In the genomic region with DNA sequence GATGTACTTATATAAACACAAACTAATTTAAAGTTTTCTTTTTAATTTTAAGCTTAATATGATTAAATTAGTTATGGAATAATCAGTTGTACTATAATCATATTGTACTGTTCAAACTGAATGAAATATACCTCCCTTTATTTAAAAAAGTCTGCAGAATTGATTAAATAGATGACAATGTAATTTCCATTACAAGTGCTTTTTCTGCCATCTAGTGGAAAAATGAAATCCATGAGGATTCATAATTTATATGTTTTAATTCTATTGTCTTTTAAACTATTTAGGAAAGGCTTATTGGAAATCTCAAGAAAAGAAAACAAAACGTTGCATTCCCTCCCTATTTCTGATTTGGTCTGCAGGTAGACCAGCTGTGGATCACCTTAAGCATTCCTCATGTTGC, we compare ENCODE assay signal across 11 cellular contexts. TPM values are rescaled to one million over a fixed set of nuclear protein-coding genes. Genes with fewer than 3 reads are reported as not detected.
A peak's percentile ranks its signal among the peaks of the same experiment; 100 is the strongest.
DNase-seq lines count a peak whose midpoint lies in the region; ATAC-seq and TF ChIP-seq lines count a peak whose summit lies in the region.
"Had no signal": no experiment of that assay in that cellular context is flagged by ENCODE, and none has a peak within 500 bp of the region (broad histone marks: within the 10 kb centered on the region; RNA-seq: fewer than 3 reads in every experiment).

No MANE protein-coding gene starts in this region.

- peaks cover 48% of the 10 kb centered on the region for H3K27me3 Mint-ChIP-seq in MCF 10A (ENCODE audit: insufficient read depth, unreplicated experiment)

- no peaks in the 10 kb centered on the region for H3K36me3 Mint-ChIP-seq in MCF 10A (ENCODE audit: insufficient read depth, unreplicated experiment)

- POLR2A ChIA-PET in MCF 10A (lab: Yijun Ruan, JAX), result no interaction called here

- no peak overlapping the region for H3K27ac Mint-ChIP-seq in MCF 10A (ENCODE audit: low read depth, unreplicated experiment)
- H3K27ac Mint-ChIP-seq: activated CD4-positive, alpha-beta T cell treated with anti-CD3 and anti-CD28 coated beads, Interleukin-2, amount 10 ng/mL, durations not matched to agents 24 days and 14 days had no signal

- CTCF ChIA-PET in MCF 10A (lab: Yijun Ruan, JAX), result interaction anchor here (0.6 to 2.1 kb wide), 13 partner anchors 9 to 1738 kb away, joined by 3 to 10 read pairs (median 4); no protein-coding TSS in a partner anchor

- H3K9me3 ChIP-seq in breast epithelium (peaks cover 8 to 9% of the 10 kb centered on the region in 2 donors), upper lobe of left lung (no peaks in the 10 kb centered on the region)

- DNase-seq in MCF 10A (ENCODE audit: unreplicated experiment) (peak; percentile 13), breast epithelium (ENCODE audit: low spot score in 2 of 2) (no peak), RKO (ENCODE audit: low spot score) (peak; percentile 43), fibroblast of mammary gland (ENCODE audit: low read depth) (peak; percentile 24), superior temporal gyrus (ENCODE audit: extremely low spot score) (peak; percentile 53), NCI-H2029 treated with DMSO at 0.1 percent for 48 hours (lab: John Stamatoyannopoulos, UW) (no peak), upper lobe of left lung (no peak)
- DNase-seq: activated CD4-positive, alpha-beta T cell treated with anti-CD3 and anti-CD28 coated beads, Interleukin-2, amount 10 ng/mL, durations not matched to agents 24 days and 14 days; NCI-H446 treated with DMSO at 0.1 percent for 48 hours had no signal

- H3K4me1 Mint-ChIP-seq in MCF 10A (ENCODE audit: insufficient read depth, unreplicated experiment), result no peaks in the 10 kb centered on the region
- H3K4me1 Mint-ChIP-seq: activated CD4-positive, alpha-beta T cell treated with anti-CD3 and anti-CD28 coated beads, Interleukin-2, amount 10 ng/mL, durations not matched to agents 24 days and 14 days; central memory CD8-positive, alpha-beta T cell had no signal

- TF ChIP-seq CTCF in MCF 10A (IDR thresholded peaks at IDR 0.05; ENCODE audit: unreplicated experiment), result peak; percentile 42
- TF ChIP-seq CTCF in breast epithelium (IDR thresholded peaks at IDR 0.05), result peak in 1 of 3 donors; percentile 10
- TF ChIP-seq CTCF in fibroblast of mammary gland (conservative IDR thresholded peaks at IDR 0.05; ENCODE audit: control insufficient read depth, insufficient read depth, low read depth, low read length), result peak; percentile 37
- no peak for TF ChIP-seq CTCF in upper lobe of left lung (IDR thresholded peaks at IDR 0.05)

- no peaks in the 10 kb centered on the region for H3K36me3 ChIP-seq in breast epithelium
- no peaks in the 10 kb centered on the region for H3K36me3 ChIP-seq in upper lobe of left lung

- no TSS peak for BruUV-seq in MCF 10A (replicated peaks; lab: Mats Ljungman, UMichigan)

- no peak overlapping the region for H3K4me3 Mint-ChIP-seq in MCF 10A (ENCODE audit: unreplicated experiment)
- H3K4me3 Mint-ChIP-seq: activated CD4-positive, alpha-beta T cell treated with anti-CD3 and anti-CD28 coated beads, Interleukin-2, amount 10 ng/mL, durations not matched to agents 24 days and 14 days; central memory CD8-positive, alpha-beta T cell had no signal

- H3K4me1 ChIP-seq in breast epithelium, result no peaks in the 10 kb centered on the region
- H3K4me1 ChIP-seq in upper lobe of left lung, result no peaks in the 10 kb centered on the region

- no peak for ATAC-seq in GM19467 (IDR thresholded peaks at IDR 0.05; ENCODE audit: unreplicated experiment)
- ATAC-seq in upper lobe of left lung (ENCODE audit: low FRiP score in 2 of 2), result no peak

- WGBS in upper lobe of left lung, 2 donors, result 4 to 6% methylated on average over 1 of the region's 1 CpG

- H3K27me3 ChIP-seq in breast epithelium, result no peaks in the 10 kb centered on the region
- no peaks in the 10 kb centered on the region for H3K27me3 ChIP-seq in upper lobe of left lung

- no peak overlapping the region for H3K4me3 ChIP-seq in breast epithelium
- no peak overlapping the region for H3K4me3 ChIP-seq in fibroblast of mammary gland (ENCODE audit: control insufficient read depth, low read depth, low read length)
- H3K4me3 ChIP-seq in upper lobe of left lung, result no peak overlapping the region

- intact Hi-C loops in MCF 10A (cut with micrococcal nuclease), result loop anchor here (1.0 to 5.0 kb wide), 2 partner anchors 53 to 1734 kb away; no protein-coding TSS in a partner anchor
- intact Hi-C loops in breast epithelium (cut with DNase I; ENCODE audit: low total_unique reads), result no loop called here

- TF ChIP-seq EP300 in upper lobe of left lung (IDR thresholded peaks at IDR 0.05), result no peak

- TF ChIP-seq POLR2A in breast epithelium (IDR thresholded peaks at IDR 0.05) (no peak), upper lobe of left lung (IDR thresholded peaks at IDR 0.05) (no peak)

- H3K9me3 Mint-ChIP-seq in MCF 10A (ENCODE audit: unreplicated experiment), result no peaks in the 10 kb centered on the region
- H3K9me3 Mint-ChIP-seq: activated CD4-positive, alpha-beta T cell treated with anti-CD3 and anti-CD28 coated beads, Interleukin-2, amount 10 ng/mL, durations not matched to agents 24 days and 14 days; central memory CD8-positive, alpha-beta T cell had no signal

- H3K27ac ChIP-seq in breast epithelium, result no peak overlapping the region
- no peak overlapping the region for H3K27ac ChIP-seq in upper lobe of left lung

RNA-seq across cellular contexts. Expression of gene MZT1, which starts 30.8 kb away (rescaled TPM):
- total RNA-seq in MCF 10A (2022) (25.4 and 28.4 TPM in 2 replicates), breast epithelium (10 to 100 TPM in 1 of 3 donors, 1 to 10 TPM in 2; 5.6 to 10.1 (median 7.9) TPM), upper lobe of left lung (1 to 10 TPM in 5 of 6 donors, not detected in 1; 2.2 to 9.4 (median 7.6) TPM)

RNA-seq across cellular contexts. Expression of gene BORA, which starts 31.1 kb away (rescaled TPM):
- total RNA-seq in MCF 10A (2022) (10.5 and 14.1 TPM in 2 replicates), breast epithelium (1 to 10 TPM; 4.3 to 5.3 (median 4.8) TPM), upper lobe of left lung (1 to 10 TPM; 2.1 to 5.5 (median 2.7) TPM)

Comparison
In these comparisons a context has a peak if more than half of its experiments do, and no peak if none do; other contexts are left out.
1. DNase-seq: peak in MCF 10A (single experiment), RKO (single experiment), fibroblast of mammary gland (single experiment) and superior temporal gyrus (single experiment); none in breast epithelium (0 of 2), NCI-H2029 treated with DMSO at 0.1 percent for 48 hours (single experiment) and upper lobe of left lung (0 of 2).
2. CTCF ChIP-seq: peak in MCF 10A (single experiment) and fibroblast of mammary gland (single experiment); none in upper lobe of left lung (0 of 6).